8 cellular contexts compared by ENCODE assay signal in the genomic region with DNA sequence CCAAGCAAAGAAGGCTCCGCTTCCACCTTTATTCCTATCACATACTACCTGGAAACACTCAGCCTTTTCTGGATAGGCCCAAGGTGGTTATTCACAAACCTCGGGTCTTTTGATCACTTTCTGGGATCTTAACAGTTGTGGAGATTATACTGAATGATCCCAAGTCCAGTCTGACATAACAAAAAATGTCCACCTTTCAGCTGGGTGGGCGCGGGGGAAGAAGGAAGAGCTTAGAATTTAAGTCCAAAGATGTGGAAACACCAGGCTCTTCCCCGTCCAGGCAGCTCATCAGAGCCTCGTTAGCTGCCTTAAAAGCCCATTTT. TPM values are rescaled to one million over a fixed set of nuclear protein-coding genes. Genes with fewer than 3 reads are reported as not detected.
A peak's percentile ranks its signal among the peaks of the same experiment; 100 is the strongest.
DNase-seq lines count a peak whose midpoint lies in the region; ATAC-seq and TF ChIP-seq lines count a peak whose summit lies in the region.

No MANE protein-coding gene starts in this region.

- H3K23ac ChIP-seq in mesenchymal stem cell (ENCODE audit: low read length in 2 of 2): no peak overlapping the region

- H3K14ac ChIP-seq in mesenchymal stem cell (ENCODE audit: low read length in 2 of 2): peak overlapping the region in 1 of 2 experiments; percentile 19

- H4K91ac ChIP-seq in mesenchymal stem cell (ENCODE audit: low read length): peak overlapping the region; percentile 91

- no peak overlapping the region for H2BK5ac ChIP-seq in mesenchymal stem cell (ENCODE audit: low read depth, low read length, poor library complexity, severe bottlenecking)

- DNase-seq in left ventricle myocardium inferior: no peak
- DNase-seq in cardiac septum (ENCODE audit: low spot score): no peak
- no peak for DNase-seq in astrocyte of the cerebellum (ENCODE audit: low read depth)
- DNase-seq in mesenchymal stem cell: no peak
- DNase-seq in aorta: no peak
- DNase-seq in activated CD4-positive, CD25-positive, alpha-beta regulatory T cell treated with anti-CD3 and anti-CD28 coated beads, Interleukin-2, amount 50 U/mL, for 72 hours: no peak

- peak overlapping the region; percentile 94 for H3K9ac ChIP-seq in mesenchymal stem cell (ENCODE audit: low read length)

- H2AK5ac ChIP-seq in mesenchymal stem cell (ENCODE audit: low read length, severe bottlenecking): no peak overlapping the region

- peaks cover 37% of the 10 kb centered on the region for H3K27me3 ChIP-seq in left ventricle myocardium inferior (ENCODE audit: low read depth)
- H3K27me3 ChIP-seq in mesenchymal stem cell (ENCODE audit: control insufficient read depth in 1 of 2, insufficient read depth in 1 of 2, low read length in 2 of 2): peaks cover 6 to 17% of the 10 kb centered on the region in 2 experiments
- peaks cover 0 to 1% of the 10 kb centered on the region in 2 donors for H3K27me3 ChIP-seq in aorta (ENCODE audit: control insufficient read depth in 1 of 2, insufficient read depth in 2 of 2, low read length in 1 of 2)

- in situ Hi-C loops in astrocyte of the cerebellum (cut with HindIII; ENCODE audit: low sequenced_read_pairs): no loop called here

- H3K4me3 ChIP-seq in left ventricle myocardium inferior (peak overlapping the region; percentile 75), astrocyte of the cerebellum (ENCODE audit: low read depth, low read length) (peak overlapping the region; percentile 53), mesenchymal stem cell (ENCODE audit: insufficient read depth in 1 of 2, low read depth in 1 of 2, low read length in 2 of 2) (peak overlapping the region; percentile 66 to 95), aorta (ENCODE audit: low read length in 2 of 2) (peak overlapping the region; percentile 61 to 84)

- no peak overlapping the region for H2BK120ac ChIP-seq in mesenchymal stem cell (ENCODE audit: low read depth, low read length)

- peak overlapping the region; percentile 84 for H2AFZ ChIP-seq in mesenchymal stem cell (ENCODE audit: low read depth, low read length)

- intact Hi-C loops in left ventricle myocardium inferior (cut with micrococcal nuclease): no loop called here
- intact Hi-C loops in cardiac septum (cut with DNase I): no loop called here
- intact Hi-C loops in aorta (cut with DNase I): loop anchor here (5.0 to 10.0 kb wide), 2 partner anchors 125 to 377 kb away; a partner anchor contains a TSS

- peak overlapping the region; percentile 75 to 89 for H3K4ac ChIP-seq in mesenchymal stem cell (ENCODE audit: low read depth in 1 of 2, low read length in 2 of 2)

- H3K27ac ChIP-seq in left ventricle myocardium inferior (replicated peaks) (peak overlapping the region; percentile 89), mesenchymal stem cell (ENCODE audit: low read length, poor library complexity, severe bottlenecking) (peak overlapping the region; percentile 66), aorta (ENCODE audit: low read depth in 1 of 2, low read length in 2 of 2) (peak overlapping the region in 1 of 2 donors; percentile 2)

- WGBS in mesenchymal stem cell: 16% methylated on average over 5 of the region's 6 CpGs
- WGBS in aorta, 2 donors: 26 to 28% methylated on average over 6 of the region's 6 CpGs

- H2BK12ac ChIP-seq in mesenchymal stem cell (ENCODE audit: low read length in 2 of 2): no peak overlapping the region

- H4K8ac ChIP-seq in mesenchymal stem cell (ENCODE audit: low read length): peak overlapping the region; percentile 92

- H3K36me3 ChIP-seq in left ventricle myocardium inferior: no peaks in the 10 kb centered on the region
- H3K36me3 ChIP-seq in mesenchymal stem cell (ENCODE audit: control insufficient read depth in 1 of 2, insufficient read depth in 2 of 2, low read depth in 1 of 2, low read length in 2 of 2): no peaks in the 10 kb centered on the region
- no peaks in the 10 kb centered on the region for H3K36me3 ChIP-seq in aorta (ENCODE audit: control insufficient read depth in 1 of 2, insufficient read depth in 2 of 2, low read length in 1 of 2)

- H3K18ac ChIP-seq in mesenchymal stem cell (ENCODE audit: low read depth in 1 of 2, low read length in 2 of 2): peak overlapping the region; percentile 81 to 93

- peak overlapping the region; percentile 75 for H2BK15ac ChIP-seq in mesenchymal stem cell (ENCODE audit: low read depth, poor library complexity, severe bottlenecking)

- peaks cover 2% of the 10 kb centered on the region for H3K79me1 ChIP-seq in mesenchymal stem cell (replicated peaks; ENCODE audit: low read length, poor library complexity, severe bottlenecking)

- peak overlapping the region; percentile 63 for H3K4me2 ChIP-seq in mesenchymal stem cell (ENCODE audit: low read length, poor library complexity, severe bottlenecking)

- H3K9me3 ChIP-seq in left ventricle myocardium inferior (replicated peaks) (no peaks in the 10 kb centered on the region), mesenchymal stem cell (ENCODE audit: control insufficient read depth, low read length) (no peaks in the 10 kb centered on the region), aorta (ENCODE audit: control insufficient read depth, low read length) (no peaks in the 10 kb centered on the region)

- no peak for TF ChIP-seq CTCF in left ventricle myocardium inferior (IDR thresholded peaks at IDR 0.05; ENCODE audit: borderline replicate concordance)
- no peak for TF ChIP-seq CTCF in astrocyte of the cerebellum (IDR thresholded peaks at IDR 0.05; ENCODE audit: low read depth, low read length, missing control alignments)

- H3K4me1 ChIP-seq in left ventricle myocardium inferior (peaks cover 15% of the 10 kb centered on the region), mesenchymal stem cell (ENCODE audit: control insufficient read depth, insufficient read depth, low read depth, low read length) (no peaks in the 10 kb centered on the region), aorta (ENCODE audit: control insufficient read depth in 1 of 2, insufficient read depth in 2 of 2, low read length in 2 of 2) (no peaks in the 10 kb centered on the region)

- ATAC-seq in aorta (ENCODE audit: low FRiP score): no peak
- ATAC-seq in HG03135 (IDR thresholded peaks at IDR 0.05; ENCODE audit: unreplicated experiment): no peak
- ATAC-seq in GM21367 (IDR thresholded peaks at IDR 0.05; ENCODE audit: unreplicated experiment): no peak

RNA-seq across cellular contexts. Expression of a gene that starts 0.3 kb away (rescaled TPM):
- total RNA-seq in left ventricle myocardium inferior (7.8 TPM), cardiac septum (7.4 TPM), aorta (under 1 TPM in 1 of 2 donors, not detected in 1; 0.81 TPM)
- polyA plus RNA-seq in mesenchymal stem cell (2013, experiment 1 of 2): 3.6 TPM
- 5.3 TPM for polyA plus RNA-seq in mesenchymal stem cell (2013, experiment 2 of 2)
- polyA plus RNA-seq in aorta: 1 to 10 TPM in 1 of 2 donors, not detected in 1; 4.6 TPM

RNA-seq across cellular contexts. Expression of a gene that starts 15.1 kb away (rescaled TPM):
- total RNA-seq in left ventricle myocardium inferior (not detected), cardiac septum (0.22 TPM), aorta (1 to 10 TPM in 1 of 2 donors, under 1 TPM in 1; 0.68 to 1.2 TPM)
- not detected for polyA plus RNA-seq in mesenchymal stem cell (2013, experiment 1 of 2)
- polyA plus RNA-seq in mesenchymal stem cell (2013, experiment 2 of 2): not detected
- under 1 TPM in 1 of 2 donors, not detected in 1; 0.13 TPM for polyA plus RNA-seq in aorta

Comparison
In these comparisons a context has a peak if more than half of its experiments do, and no peak if none do; other contexts are left out.
1. intact Hi-C loops: an anchor here in aorta (5.0 to 10.0 kb wide); none called in left ventricle myocardium inferior and cardiac septum.